ENCODE assay signal across 10 cellular contexts in the genomic region with DNA sequence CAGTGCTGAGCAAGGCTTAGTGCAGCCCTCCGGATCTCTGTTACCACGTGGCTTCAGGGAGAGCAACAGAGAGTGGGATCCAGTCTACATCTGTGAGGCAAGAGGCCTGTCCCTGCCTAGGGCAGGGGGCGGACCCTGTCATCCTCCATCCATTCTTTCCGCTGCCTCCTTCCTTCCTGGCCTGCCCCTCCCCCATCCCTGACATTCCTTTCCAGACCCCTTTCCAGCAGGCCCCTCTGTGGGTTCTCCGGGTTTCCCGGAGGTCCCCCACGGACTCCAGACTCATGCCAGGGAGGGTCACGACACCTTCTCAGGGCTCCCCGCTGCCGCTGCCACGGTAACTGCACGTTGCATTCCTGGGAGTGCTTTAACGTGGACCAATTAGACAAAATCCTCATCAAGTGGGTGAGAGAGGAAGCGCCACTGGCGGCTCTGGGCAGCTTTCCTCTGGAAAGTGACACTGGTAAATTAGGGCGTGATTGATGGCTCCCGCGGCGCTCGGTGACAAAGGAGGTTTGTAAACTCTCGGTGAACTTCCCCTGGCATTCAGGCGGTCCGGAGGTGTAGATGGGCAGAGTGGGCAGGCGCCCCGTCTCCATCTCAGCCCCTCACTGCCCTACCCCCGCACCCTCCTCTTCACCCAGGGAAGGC. TPM values are rescaled to one million over a fixed set of nuclear protein-coding genes. Genes with fewer than 3 reads are reported as not detected.
DNase-seq lines count a peak whose midpoint lies in the region; ATAC-seq and TF ChIP-seq lines count a peak whose summit lies in the region.
"Had no signal": no experiment of that assay in that cellular context is flagged by ENCODE, and none has a peak within 500 bp of the region (broad histone marks: within the 10 kb centered on the region; RNA-seq: fewer than 3 reads in every experiment).

No MANE protein-coding gene starts in this region.

- H3K4me3 Mint-ChIP-seq in stimulated activated effector memory CD8-positive, alpha-beta T cell treated with anti-CD3 and anti-CD28 coated beads, Interleukin-12 subunit alpha, Interleukin-12 subunit beta, amount 100 ng/mL, for 72 hours: no peak overlapping the region
- H3K4me3 Mint-ChIP-seq in activated CD4-positive, alpha-beta memory T cell treated with anti-CD3 and anti-CD28 coated beads for 36 hours: no peak overlapping the region
- H3K4me3 Mint-ChIP-seq: T-helper 17 cell had no signal

- no peak for ATAC-seq in stimulated activated effector memory CD8-positive, alpha-beta T cell treated with anti-CD3 and anti-CD28 coated beads, Interleukin-12 subunit alpha, Interleukin-12 subunit beta, amount 100 ng/mL, for 72 hours
- ATAC-seq: A549, T-helper 17 cell had no signal

- H3K4me3 ChIP-seq in left ventricle myocardium inferior (peak overlapping the region; percentile 24), prostate gland (no peak overlapping the region)
- H3K4me3 ChIP-seq: A549 had no signal

- H3K27ac Mint-ChIP-seq in stimulated activated effector memory CD8-positive, alpha-beta T cell treated with anti-CD3 and anti-CD28 coated beads, Interleukin-12 subunit alpha, Interleukin-12 subunit beta, amount 100 ng/mL, for 72 hours: peak overlapping the region; percentile 24
- no peak overlapping the region for H3K27ac Mint-ChIP-seq in activated CD4-positive, alpha-beta memory T cell treated with anti-CD3 and anti-CD28 coated beads for 36 hours

- WGBS in prostate gland: 44% methylated on average over 26 of the region's 26 CpGs

- intact Hi-C loops in left ventricle myocardium inferior (cut with micrococcal nuclease) (no loop called here), prostate gland (cut with DNase I) (no loop called here)
- intact Hi-C loops in activated CD4-positive, alpha-beta memory T cell treated with anti-CD3 and anti-CD28 coated beads for 36 hours (cut with micrococcal nuclease): no loop called here

- POLR2A ChIA-PET in activated CD4-positive, alpha-beta memory T cell treated with anti-CD3 and anti-CD28 coated beads for 36 hours (lab: Charles Lee): no interaction called here

- peak; percentile 50 to 70 for DNase-seq in NCI-H2081 (lab: John Stamatoyannopoulos, UW)
- DNase-seq in NCI-H2081 treated with DMSO at 0.1 percent for 48 hours (lab: John Stamatoyannopoulos, UW): no peak
- peak; percentile 61 for DNase-seq in NCI-H774 (lab: John Stamatoyannopoulos, UW)
- no peak for DNase-seq in left ventricle myocardium inferior
- no peak for DNase-seq in stimulated activated effector memory CD8-positive, alpha-beta T cell treated with anti-CD3 and anti-CD28 coated beads, Interleukin-12 subunit alpha, Interleukin-12 subunit beta, amount 100 ng/mL, for 72 hours (ENCODE audit: low spot score in 2 of 2)
- DNase-seq in prostate gland (ENCODE audit: low spot score): no peak
- no peak for DNase-seq in caudate nucleus (lab: John Stamatoyannopoulos, UW)
- no peak for DNase-seq in activated CD4-positive, alpha-beta memory T cell treated with anti-CD3 and anti-CD28 coated beads for 36 hours
- DNase-seq: T-helper 17 cell had no signal

- peaks cover 18% of the 10 kb centered on the region for H3K36me3 ChIP-seq in left ventricle myocardium inferior
- H3K36me3 ChIP-seq in prostate gland: no peaks in the 10 kb centered on the region

- peaks cover 34% of the 10 kb centered on the region for H3K27me3 Mint-ChIP-seq in activated CD4-positive, alpha-beta memory T cell treated with anti-CD3 and anti-CD28 coated beads for 36 hours

- no peaks in the 10 kb centered on the region for H3K9me3 Mint-ChIP-seq in stimulated activated effector memory CD8-positive, alpha-beta T cell treated with anti-CD3 and anti-CD28 coated beads, Interleukin-12 subunit alpha, Interleukin-12 subunit beta, amount 100 ng/mL, for 72 hours
- no peaks in the 10 kb centered on the region for H3K9me3 Mint-ChIP-seq in activated CD4-positive, alpha-beta memory T cell treated with anti-CD3 and anti-CD28 coated beads for 36 hours

- H3K36me3 Mint-ChIP-seq in stimulated activated effector memory CD8-positive, alpha-beta T cell treated with anti-CD3 and anti-CD28 coated beads, Interleukin-12 subunit alpha, Interleukin-12 subunit beta, amount 100 ng/mL, for 72 hours: no peaks in the 10 kb centered on the region
- no peaks in the 10 kb centered on the region for H3K36me3 Mint-ChIP-seq in activated CD4-positive, alpha-beta memory T cell treated with anti-CD3 and anti-CD28 coated beads for 36 hours

- no peak for TF ChIP-seq POLR2A in prostate gland (IDR thresholded peaks at IDR 0.05)

- H3K27ac ChIP-seq in left ventricle myocardium inferior (replicated peaks): peak overlapping the region; percentile 42
- H3K27ac ChIP-seq in prostate gland: no peak overlapping the region
- H3K27ac ChIP-seq in caudate nucleus (ENCODE audit: low read depth, low read length): no peak overlapping the region
- H3K27ac ChIP-seq: A549 had no signal

- H3K4me1 ChIP-seq in left ventricle myocardium inferior (peaks cover 98% of the 10 kb centered on the region), prostate gland (replicated peaks) (peaks cover 4% of the 10 kb centered on the region)

- CTCF ChIA-PET in activated CD4-positive, alpha-beta memory T cell treated with anti-CD3 and anti-CD28 coated beads for 36 hours (lab: Charles Lee): no interaction called here

- TF ChIP-seq CTCF in left ventricle myocardium inferior (IDR thresholded peaks at IDR 0.05; ENCODE audit: borderline replicate concordance): no peak
- no peak for TF ChIP-seq CTCF in prostate gland (IDR thresholded peaks at IDR 0.05)

- H3K9me3 ChIP-seq in left ventricle myocardium inferior (replicated peaks): no peaks in the 10 kb centered on the region
- no peaks in the 10 kb centered on the region for H3K9me3 ChIP-seq in prostate gland
- H3K9me3 ChIP-seq: A549 had no signal

- no peaks in the 10 kb centered on the region for H3K27me3 ChIP-seq in left ventricle myocardium inferior (ENCODE audit: low read depth)
- no peaks in the 10 kb centered on the region for H3K27me3 ChIP-seq in prostate gland (replicated peaks; ENCODE audit: insufficient read depth)

- peaks cover 22% of the 10 kb centered on the region for H3K4me1 Mint-ChIP-seq in stimulated activated effector memory CD8-positive, alpha-beta T cell treated with anti-CD3 and anti-CD28 coated beads, Interleukin-12 subunit alpha, Interleukin-12 subunit beta, amount 100 ng/mL, for 72 hours
- H3K4me1 Mint-ChIP-seq in activated CD4-positive, alpha-beta memory T cell treated with anti-CD3 and anti-CD28 coated beads for 36 hours (ENCODE audit: low read depth): peaks cover 5% of the 10 kb centered on the region

RNA-seq across cellular contexts. Expression of gene ATOH8, which starts 11.4 kb away (rescaled TPM):
- total RNA-seq in left ventricle myocardium inferior: 23.3 TPM
- total RNA-seq in prostate gland: 10 to 100 TPM; 40.1 to 49.8 TPM
- total RNA-seq in activated CD4-positive, alpha-beta memory T cell treated with anti-CD3 and anti-CD28 coated beads for 36 hours: not detected
- total RNA-seq: T-helper 17 cell had no signal

Comparison
In these comparisons a context has a peak if more than half of its experiments do, and no peak if none do; other contexts are left out.
1. DNase-seq: peak in NCI-H2081 (2 of 2) and NCI-H774 (single experiment); none in NCI-H2081 treated with DMSO at 0.1 percent for 48 hours (single experiment), left ventricle myocardium inferior (single experiment), stimulated activated effector memory CD8-positive, alpha-beta T cell treated with anti-CD3 and anti-CD28 coated beads, Interleukin-12 subunit alpha, Interleukin-12 subunit beta, amount 100 ng/mL, for 72 hours (0 of 2), prostate gland (single experiment), caudate nucleus (0 of 61) and activated CD4-positive, alpha-beta memory T cell treated with anti-CD3 and anti-CD28 coated beads for 36 hours (single experiment).
2. RNA of gene ATOH8, which starts 11.4 kb away (total RNA-seq): 40.1 to 49.8 TPM in prostate gland and 23.3 TPM in left ventricle myocardium inferior (single experiment); not detected in activated CD4-positive, alpha-beta memory T cell treated with anti-CD3 and anti-CD28 coated beads for 36 hours; every median in the first group is over 10 times any median in the second.